Comparison of ENCODE assay signal across 12 cellular contexts in the genomic region with DNA sequence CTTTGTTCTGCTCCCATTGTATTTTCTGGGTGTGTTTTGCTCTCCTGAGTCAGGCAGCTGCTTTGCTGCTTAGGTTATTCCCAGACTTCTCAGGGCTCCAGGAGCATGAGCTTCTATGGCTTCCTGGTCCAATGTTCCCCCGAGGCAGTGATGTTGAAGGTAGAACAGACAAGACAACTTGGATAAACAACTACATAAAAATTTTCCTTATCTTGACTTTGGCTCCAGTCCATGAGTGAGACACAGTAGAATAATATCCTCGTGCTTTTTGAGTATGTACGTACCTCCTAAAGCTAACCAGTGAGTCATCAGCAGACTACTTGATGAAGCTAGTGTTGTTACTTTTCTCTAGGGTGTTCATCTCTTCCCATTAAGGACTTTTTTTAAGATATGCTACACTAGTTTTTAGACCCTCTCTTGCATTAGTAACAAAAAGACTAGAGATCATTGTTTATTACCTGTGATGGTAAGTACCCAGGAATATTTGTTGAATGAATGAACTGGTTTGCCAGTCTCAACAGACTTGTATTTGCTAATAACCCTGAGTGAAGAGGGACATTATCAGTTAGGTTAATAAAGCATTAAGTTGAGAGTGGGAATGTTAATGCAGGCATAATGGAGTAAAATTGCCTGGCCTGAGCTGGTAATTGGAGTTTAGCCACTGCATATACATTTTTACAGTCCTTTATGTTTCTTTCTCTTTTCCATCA.
DNase-seq lines count a peak whose midpoint lies in the region; ATAC-seq and TF ChIP-seq lines count a peak whose summit lies in the region.
"Had no signal": no experiment of that assay in that cellular context is flagged by ENCODE, and none has a peak within 500 bp of the region (broad histone marks: within the 10 kb centered on the region; RNA-seq: fewer than 3 reads in every experiment).

No MANE protein-coding gene starts in this region.

- TF ChIP-seq CTCF in AG09309 (IDR thresholded peaks at IDR 0.05; ENCODE audit: control insufficient read depth, insufficient read depth, low read depth, low read length, missing control alignments) (no peak), body of pancreas (IDR thresholded peaks at IDR 0.05) (no peak), lung (IDR thresholded peaks at IDR 0.05; ENCODE audit: control extremely low read depth, extremely low read depth) (no peak)

- no peaks in the 10 kb centered on the region for H3K27me3 ChIP-seq in body of pancreas
- no peaks in the 10 kb centered on the region for H3K27me3 ChIP-seq in lung (ENCODE audit: control insufficient read depth, insufficient read depth)
- H3K27me3 ChIP-seq: gastroesophageal sphincter had no signal

- TF ChIP-seq POLR2A in body of pancreas (IDR thresholded peaks at IDR 0.05): no peak

- 21 to 34% methylated on average over 3 of the region's 3 CpGs for WGBS in body of pancreas, 2 donors
- 46 to 72% methylated on average over 3 of the region's 3 CpGs for WGBS in lung, 2 donors

- no peak overlapping the region for H3K4me3 ChIP-seq in AG09309 (ENCODE audit: control insufficient read depth, low read depth, low read length)
- no peak overlapping the region for H3K4me3 ChIP-seq in body of pancreas
- H3K4me3 ChIP-seq in lung: no peak overlapping the region
- H3K4me3 ChIP-seq: gastroesophageal sphincter had no signal

- H3K27ac ChIP-seq in body of pancreas (peak overlapping the region in 1 of 4 donors; percentile 30), lung (ENCODE audit: low read depth in 1 of 2, low read length in 1 of 2) (no peak overlapping the region)
- H3K27ac ChIP-seq: gastroesophageal sphincter had no signal

- intact Hi-C loops in body of pancreas (cut with DNase I): no loop called here

- H3K36me3 ChIP-seq in body of pancreas (replicated peaks in 1 of 2; ENCODE audit: insufficient read depth in 1 of 2, low read depth in 2 of 2): no peaks in the 10 kb centered on the region
- H3K36me3 ChIP-seq in lung (ENCODE audit: control insufficient read depth in 2 of 2, insufficient read depth in 2 of 2, low read length in 2 of 2): no peaks in the 10 kb centered on the region
- H3K36me3 ChIP-seq: gastroesophageal sphincter had no signal

- H3K9me3 ChIP-seq in body of pancreas (no peaks in the 10 kb centered on the region), lung (ENCODE audit: control insufficient read depth in 2 of 2, insufficient read depth in 1 of 2, low read length in 1 of 2) (no peaks in the 10 kb centered on the region)
- H3K9me3 ChIP-seq: gastroesophageal sphincter had no signal

- peaks cover 16% of the 10 kb centered on the region for H3K4me1 ChIP-seq in body of pancreas
- no peaks in the 10 kb centered on the region for H3K4me1 ChIP-seq in lung (ENCODE audit: control insufficient read depth in 2 of 2, insufficient read depth in 2 of 2, low read length in 2 of 2)

- DNase-seq in AG09309 (ENCODE audit: low read depth): peak; percentile 68
- DNase-seq in LoVo (ENCODE audit: low spot score): peak; percentile 88
- DNase-seq in body of pancreas: peak in 2 of 4 donors; percentile 12 to 13
- DNase-seq in lung (ENCODE audit: low spot score): no peak
- DNase-seq in iPS-NIHi11 (ENCODE audit: low spot score): no peak
- DNase-seq: activated CD8-positive, alpha-beta T cell treated with anti-CD3 and anti-CD28 coated beads for 36 hours; GOT3; NCI-H146 had no signal

- ATAC-seq in body of pancreas: peak; percentile 48
- peak; percentile 59 for ATAC-seq in lung (ENCODE audit: insufficient read depth, low FRiP score)
- ATAC-seq in HG02885 (IDR thresholded peaks at IDR 0.05; ENCODE audit: poor library complexity, unreplicated experiment): no peak
- ATAC-seq in GM19397 (IDR thresholded peaks at IDR 0.05; ENCODE audit: unreplicated experiment): no peak
- ATAC-seq in HG02970 (IDR thresholded peaks at IDR 0.05; ENCODE audit: low FRiP score, unreplicated experiment): no peak
- ATAC-seq: activated CD8-positive, alpha-beta T cell treated with anti-CD3 and anti-CD28 coated beads for 36 hours; gastroesophageal sphincter had no signal

Comparison
In these comparisons a context has a peak if more than half of its experiments do, and no peak if none do; other contexts are left out.
1. DNase-seq: peak in AG09309 (single experiment) and LoVo (single experiment); none in lung (single experiment) and iPS-NIHi11 (single experiment).
2. ATAC-seq: peak in body of pancreas (single experiment) and lung (single experiment); none in HG02885 (single experiment), GM19397 (single experiment) and HG02970 (single experiment).